In genomic region chr5:35804201-35804653, GRCh38 we compare ENCODE assay signal across 14 cellular contexts. TPM values are rescaled to one million over a fixed set of nuclear protein-coding genes. Genes with fewer than 3 reads are reported as not detected.
DNase-seq lines count a peak whose midpoint lies in the region; ATAC-seq and TF ChIP-seq lines count a peak whose summit lies in the region.
"Had no signal": no experiment of that assay in that cellular context is flagged by ENCODE, and none has a peak within 500 bp of the region (broad histone marks: within the 10 kb centered on the region; RNA-seq: fewer than 3 reads in every experiment).

No MANE protein-coding gene starts in this region.

- no peak for TF ChIP-seq POLR2A in gastrocnemius medialis (IDR thresholded peaks at IDR 0.05)

- no peak for TF ChIP-seq CTCF in dorsolateral prefrontal cortex (IDR thresholded peaks at IDR 0.05 in 54 of 56, conservative IDR thresholded peaks at IDR 0.05 in 2 of 56; ENCODE audit: low read depth in 1 of 56, partially characterized antibody in 56 of 56)
- TF ChIP-seq CTCF in gastrocnemius medialis (IDR thresholded peaks at IDR 0.05 in 4 of 5, conservative IDR thresholded peaks at IDR 0.05 in 1 of 5) = no peak
- no peak for TF ChIP-seq CTCF in GM10248 (IDR thresholded peaks at IDR 0.05; ENCODE audit: control extremely low read depth, extremely low read depth, low read depth, missing control alignments)

- no peaks in the 10 kb centered on the region for H3K36me3 ChIP-seq in gastrocnemius medialis
- H3K36me3 ChIP-seq: stomach had no signal

- H3K36me3 Mint-ChIP-seq in activated naive CD4-positive, alpha-beta T cell treated with anti-CD3 and anti-CD28 coated beads, Interleukin-2, amount 50 U/mL, for 72 hours = peaks cover 5 to 53% of the 10 kb centered on the region in 2 donors

- intact Hi-C loops in dorsolateral prefrontal cortex (cut with DNase I) (no loop called here), gastrocnemius medialis (cut with DNase I; ENCODE audit: low total_unique reads) (no loop called here)

- peak; percentile 28 to 50 for ATAC-seq in activated naive CD4-positive, alpha-beta T cell treated with anti-CD3 and anti-CD28 coated beads, Interleukin-2, amount 50 U/mL, for 72 hours
- no peak for ATAC-seq in gastrocnemius medialis
- no peak for ATAC-seq in HG02938 (IDR thresholded peaks at IDR 0.05; ENCODE audit: unreplicated experiment)

- in situ Hi-C loops in gastrocnemius medialis (cut with MboI; ENCODE audit: low sequenced_read_pairs in 4 of 4) = no loop called here

- H3K9me3 Mint-ChIP-seq in activated naive CD4-positive, alpha-beta T cell treated with anti-CD3 and anti-CD28 coated beads, Interleukin-2, amount 50 U/mL, for 72 hours = peaks cover 0 to 5% of the 10 kb centered on the region in 2 donors
- H3K9me3 Mint-ChIP-seq: CD14-positive monocyte, H9, neural crest cell had no signal

- H3K27me3 ChIP-seq in dorsolateral prefrontal cortex (no peaks in the 10 kb centered on the region), gastrocnemius medialis (no peaks in the 10 kb centered on the region)
- H3K27me3 ChIP-seq: stomach had no signal

- no peaks in the 10 kb centered on the region for H3K4me1 ChIP-seq in gastrocnemius medialis

- no peaks in the 10 kb centered on the region for H3K9me3 ChIP-seq in gastrocnemius medialis
- H3K9me3 ChIP-seq: stomach had no signal

- H3K27ac ChIP-seq in dorsolateral prefrontal cortex (peak overlapping the region in 57 of 59 donors; percentile 23 to 92 (median 82)), gastrocnemius medialis (no peak overlapping the region)
- H3K27ac ChIP-seq: stomach had no signal

- H3K27ac Mint-ChIP-seq in activated naive CD4-positive, alpha-beta T cell treated with anti-CD3 and anti-CD28 coated beads, Interleukin-2, amount 50 U/mL, for 72 hours = peak overlapping the region; percentile 62 to 70
- H3K27ac Mint-ChIP-seq: CD14-positive monocyte, H9 had no signal

- no peak for DNase-seq in activated naive CD4-positive, alpha-beta T cell treated with anti-CD3 and anti-CD28 coated beads, Interleukin-2, amount 50 U/mL, for 72 hours (ENCODE audit: low spot score in 2 of 2)
- no peak for DNase-seq in activated naive CD4-positive, alpha-beta T cell treated with anti-CD3 and anti-CD28 coated beads, Interleukin-2, amount 50 U/mL, for 16 hours
- DNase-seq in NCI-H446 (lab: John Stamatoyannopoulos, UW) (peak; percentile 26 to 42), dorsolateral prefrontal cortex (peak in 1 of 10 donors; percentile 20), gastrocnemius medialis (no peak), GM10248 (ENCODE audit: extremely low spot score) (no peak), NCI-H1417 treated with DMSO at 0.1 percent for 48 hours (lab: John Stamatoyannopoulos, UW) (no peak)
- DNase-seq: activated CD4-positive, alpha-beta T cell treated with anti-CD3 and anti-CD28 coated beads, Interleukin-2, amount 50 U/mL, for 48 hours; H9; stomach had no signal

- POLR2A ChIA-PET in GM10248 (lab: Yijun Ruan, JAX) = no interaction called here

- H3K4me3 ChIP-seq in dorsolateral prefrontal cortex (no peak overlapping the region), gastrocnemius medialis (no peak overlapping the region)
- H3K4me3 ChIP-seq: stomach had no signal

- CTCF ChIA-PET in GM10248 (lab: Yijun Ruan, JAX) = interaction anchor here (0.7 to 1.8 kb wide), 5 partner anchors 13 to 123 kb away, joined by 3 to 5 read pairs (median 3); no protein-coding TSS in a partner anchor

RNA-seq across cellular contexts. Expression of gene IL7R, which starts 52.5 kb away (rescaled TPM):
- 100 to 1,000 TPM; 309 to 314 TPM for total RNA-seq in activated naive CD4-positive, alpha-beta T cell treated with anti-CD3 and anti-CD28 coated beads, Interleukin-2, amount 50 U/mL, for 72 hours
- total RNA-seq in dorsolateral prefrontal cortex (1 to 10 TPM in 43 of 120 experiments, under 1 TPM in 73, not detected in 4; 0.10 to 3.3 (median 0.80) TPM), gastrocnemius medialis (1 to 10 TPM in 1 of 4 donors, under 1 TPM in 3; 0.29 to 1.0 (median 0.72) TPM)
- total RNA-seq: H9, NCI-H460, neural crest cell had no signal

Comparison
In these comparisons a context has a peak if more than half of its experiments do, and no peak if none do; other contexts are left out.
1. ATAC-seq: peak in activated naive CD4-positive, alpha-beta T cell treated with anti-CD3 and anti-CD28 coated beads, Interleukin-2, amount 50 U/mL, for 72 hours (2 of 2); none in gastrocnemius medialis (0 of 2) and HG02938 (single experiment).
2. DNase-seq: peak in NCI-H446 (2 of 2); none in activated naive CD4-positive, alpha-beta T cell treated with anti-CD3 and anti-CD28 coated beads, Interleukin-2, amount 50 U/mL, for 72 hours (0 of 2), activated naive CD4-positive, alpha-beta T cell treated with anti-CD3 and anti-CD28 coated beads, Interleukin-2, amount 50 U/mL, for 16 hours (single experiment), gastrocnemius medialis (0 of 2), GM10248 (single experiment) and NCI-H1417 treated with DMSO at 0.1 percent for 48 hours (single experiment).
3. H3K27ac ChIP-seq: peak in dorsolateral prefrontal cortex (57 of 59); none in gastrocnemius medialis (0 of 4).
4. RNA of gene IL7R, which starts 52.5 kb away (total RNA-seq): 309 to 314 TPM in activated naive CD4-positive, alpha-beta T cell treated with anti-CD3 and anti-CD28 coated beads, Interleukin-2, amount 50 U/mL, for 72 hours; 0.29 to 1.0 TPM in gastrocnemius medialis and 0.10 to 3.3 TPM in dorsolateral prefrontal cortex; every median in the first group is over 10 times any median in the second.